In genomic region chr18:33116376-33116775, GRCh38 we compare ENCODE assay signal across 13 cellular contexts.
A peak's percentile ranks its signal among the peaks of the same experiment; 100 is the strongest.
DNase-seq lines count a peak whose midpoint lies in the region; ATAC-seq and TF ChIP-seq lines count a peak whose summit lies in the region.
"Had no signal": no experiment of that assay in that cellular context is flagged by ENCODE, and none has a peak within 500 bp of the region (broad histone marks: within the 10 kb centered on the region; RNA-seq: fewer than 3 reads in every experiment).

No MANE protein-coding gene starts in this region.

- H3K9me3 ChIP-seq in HEK293 (ENCODE audit: control insufficient read depth, insufficient read depth, low read depth, low read length) (no peaks in the 10 kb centered on the region), mucosa of rectum (ENCODE audit: control insufficient read depth in 2 of 2, low read length in 2 of 2) (no peaks in the 10 kb centered on the region)

- DNase-seq in NCI-H2081 treated with DMSO at 0.1 percent for 48 hours (lab: John Stamatoyannopoulos, UW) (peak; percentile 53), astrocyte of the hippocampus (ENCODE audit: low read depth, low spot score) (peak; percentile 14), DMS 273 treated with DMSO at 0.1 percent for 48 hours (lab: John Stamatoyannopoulos, UW) (no peak), C1 segment of cervical spinal cord (lab: John Stamatoyannopoulos, UW) (no peak), NCI-H526 treated with DMSO at 0.1 percent for 48 hours (lab: John Stamatoyannopoulos, UW) (no peak)
- DNase-seq: GM23248, NCI-H446 treated with DMSO at 0.1 percent for 48 hours, T-cell had no signal

- POLR2A ChIA-PET in HEK293 (lab: Yijun Ruan, JAX) = no interaction called here

- no peak for TF ChIP-seq CTCF in HEK293 (tag by site-specific recombination; IDR thresholded peaks at IDR 0.05)

- no peak overlapping the region for H3K4me3 ChIP-seq in HEK293 (ENCODE audit: low read depth, low read length)
- peak overlapping the region; percentile 33 to 59 for H3K4me3 ChIP-seq in mucosa of rectum (ENCODE audit: low read length in 2 of 2)
- H3K4me3 ChIP-seq: cardiac muscle cell, GM23248 had no signal

- no peak overlapping the region for H3K9ac ChIP-seq in mucosa of rectum (ENCODE audit: low read depth in 1 of 2, low read length in 2 of 2)
- H3K9ac ChIP-seq: GM23248 had no signal

- H3K27ac ChIP-seq in HEK293 (ENCODE audit: extremely low read depth, low read depth, low read length) = no peak overlapping the region
- peak overlapping the region; percentile 71 for H3K27ac ChIP-seq in mucosa of rectum (ENCODE audit: low read depth in 2 of 2, low read length in 2 of 2)
- H3K27ac ChIP-seq: cardiac muscle cell, foreskin keratinocyte, GM23248 had no signal

- no peak for ATAC-seq in HG02610 (IDR thresholded peaks at IDR 0.05; ENCODE audit: unreplicated experiment)
- ATAC-seq: foreskin keratinocyte, T-cell had no signal

- H3K36me3 ChIP-seq in HEK293 (ENCODE audit: control insufficient read depth in 2 of 2, insufficient read depth in 1 of 2, low read length in 2 of 2) (no peaks in the 10 kb centered on the region), mucosa of rectum (ENCODE audit: control insufficient read depth in 2 of 2, insufficient read depth in 2 of 2, low read length in 2 of 2) (no peaks in the 10 kb centered on the region)
- H3K36me3 ChIP-seq: cardiac muscle cell had no signal

- H3K4me1 ChIP-seq in HEK293 (ENCODE audit: control insufficient read depth, insufficient read depth, low read length) (no peaks in the 10 kb centered on the region), mucosa of rectum (ENCODE audit: control insufficient read depth in 2 of 2, insufficient read depth in 2 of 2, low read length in 2 of 2) (no peaks in the 10 kb centered on the region)
- H3K4me1 ChIP-seq: foreskin keratinocyte had no signal

- CTCF ChIA-PET in HEK293 (lab: Yijun Ruan, JAX) = no interaction called here

- H3K27me3 ChIP-seq in mucosa of rectum (ENCODE audit: control insufficient read depth in 2 of 2, insufficient read depth in 2 of 2, low read length in 2 of 2) = no peaks in the 10 kb centered on the region
- H3K27me3 ChIP-seq: cardiac muscle cell, foreskin keratinocyte had no signal

TF ChIP-seq in HEK293, 187 proteins besides CTCF, POLR2A, EP300 and RAD21:
- TF ChIP-seq FEZF1 (tag by site-specific recombination; IDR thresholded peaks at IDR 0.05) (peak; percentile 83), ZNF449 (tag by site-specific recombination; IDR thresholded peaks at IDR 0.05) (no peak), ZNF518A (tag by site-specific recombination; conservative IDR thresholded peaks at IDR 0.05; ENCODE audit: low read depth) (no peak), ZNF354C (tag by site-specific recombination; IDR thresholded peaks at IDR 0.05; ENCODE audit: borderline replicate concordance, low read depth) (no peak), TRIM28 (IDR thresholded peaks at IDR 0.05; ENCODE audit: borderline replicate concordance, low read length) (0 out of 2 replicates have a peak, but pooled peaks have one; percentile 29)

Comparison
In these comparisons a context has a peak if more than half of its experiments do, and no peak if none do; other contexts are left out.
1. DNase-seq: peak in NCI-H2081 treated with DMSO at 0.1 percent for 48 hours (single experiment) and astrocyte of the hippocampus (single experiment); none in DMS 273 treated with DMSO at 0.1 percent for 48 hours (single experiment), C1 segment of cervical spinal cord (0 of 14) and NCI-H526 treated with DMSO at 0.1 percent for 48 hours (single experiment).